9 cellular contexts compared by ENCODE assay signal in the genomic region with DNA sequence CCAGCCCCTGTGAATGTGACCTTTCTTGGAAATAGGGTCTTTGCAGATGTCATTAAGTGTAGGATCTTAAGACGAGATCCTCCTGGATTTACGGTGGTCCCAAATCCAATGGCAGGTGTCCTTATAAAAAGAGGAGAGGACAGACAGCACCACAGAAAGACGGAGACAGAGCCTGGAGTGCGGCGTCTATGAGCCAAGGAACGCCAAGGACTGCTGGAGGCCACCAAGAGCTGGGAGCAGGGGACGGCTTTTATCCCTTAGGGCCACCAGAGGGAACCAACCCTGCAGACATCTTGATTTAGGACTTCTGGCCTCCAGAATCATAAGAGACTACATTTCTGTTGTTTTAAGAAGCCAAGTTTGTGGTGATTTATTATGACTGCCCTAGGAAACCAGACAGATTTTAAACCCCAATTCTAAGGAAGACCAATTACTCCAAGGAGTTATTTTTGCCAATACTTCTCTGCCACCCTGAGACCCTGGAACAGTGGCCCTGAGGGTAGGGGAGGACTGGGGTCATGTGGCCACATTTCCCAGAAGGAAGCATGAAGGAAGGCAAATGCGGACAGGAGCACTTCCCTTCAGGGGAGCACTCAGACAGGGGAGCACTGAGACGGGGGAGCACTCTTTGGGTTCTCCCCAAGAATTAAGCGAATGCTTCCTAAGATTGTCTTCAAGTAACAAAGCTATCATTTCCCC.
DNase-seq lines count a peak whose midpoint lies in the region; ATAC-seq and TF ChIP-seq lines count a peak whose summit lies in the region.
"Had no signal": no experiment of that assay in that cellular context is flagged by ENCODE, and none has a peak within 500 bp of the region (broad histone marks: within the 10 kb centered on the region; RNA-seq: fewer than 3 reads in every experiment).

No MANE protein-coding gene starts in this region.

- WGBS in upper lobe of left lung, 2 donors: 74 to 75% methylated on average over 10 of the region's 10 CpGs

- CTCF ChIA-PET in activated naive CD4-positive, alpha-beta T cell treated with anti-CD3 and anti-CD28 coated beads, Interleukin-2, amount 10 ng/mL, durations not matched to agents 7 days and 5 days (lab: Charles Lee): interaction anchor here (1.0 kb wide), 1 partner anchor 29 kb away, joined by 3 read pairs; no protein-coding TSS in a partner anchor

- peak overlapping the region; percentile 52 for H3K27ac Mint-ChIP-seq in activated naive CD4-positive, alpha-beta T cell treated with anti-CD3 and anti-CD28 coated beads, Interleukin-2, amount 10 ng/mL, durations not matched to agents 7 days and 5 days
- H3K27ac Mint-ChIP-seq in stimulated activated memory B cell treated with anti-CD40 and anti-IgM and Interleukin-4, amounts not matched to agents 10 μg/mL and 1 μg/mL and 100 μg/mL, for 72 hours: no peak overlapping the region

- no peak for TF ChIP-seq EP300 in upper lobe of left lung (IDR thresholded peaks at IDR 0.05)

- no peaks in the 10 kb centered on the region for H3K9me3 Mint-ChIP-seq in activated naive CD4-positive, alpha-beta T cell treated with anti-CD3 and anti-CD28 coated beads, Interleukin-2, amount 10 ng/mL, durations not matched to agents 7 days and 5 days
- no peaks in the 10 kb centered on the region for H3K9me3 Mint-ChIP-seq in stimulated activated memory B cell treated with anti-CD40 and anti-IgM and Interleukin-4, amounts not matched to agents 10 μg/mL and 1 μg/mL and 100 μg/mL, for 72 hours

- H3K4me2 ChIP-seq in OCI-LY1 (ENCODE audit: low read length): no peak overlapping the region

- DNase-seq in activated naive CD4-positive, alpha-beta T cell treated with anti-CD3 and anti-CD28 coated beads, Interleukin-2, amount 10 ng/mL, durations not matched to agents 7 days and 5 days: no peak
- no peak for DNase-seq in activated naive CD4-positive, alpha-beta T cell (lab: John Stamatoyannopoulos, UW)
- DNase-seq in foreskin fibroblast (peak; percentile 29 to 57), upper lobe of left lung (no peak)
- DNase-seq: DMS79 treated with DMSO at 0.1 percent for 48 hours had no signal

- no peak overlapping the region for H3K27ac ChIP-seq in OCI-LY1 (ENCODE audit: low read depth, low read length, poor library complexity, severe bottlenecking)
- H3K27ac ChIP-seq in upper lobe of left lung: no peak overlapping the region

- peaks cover 15% of the 10 kb centered on the region for H3K4me1 Mint-ChIP-seq in activated naive CD4-positive, alpha-beta T cell treated with anti-CD3 and anti-CD28 coated beads, Interleukin-2, amount 10 ng/mL, durations not matched to agents 7 days and 5 days
- peaks cover 15% of the 10 kb centered on the region for H3K4me1 Mint-ChIP-seq in stimulated activated memory B cell treated with anti-CD40 and anti-IgM and Interleukin-4, amounts not matched to agents 10 μg/mL and 1 μg/mL and 100 μg/mL, for 72 hours

- no peaks in the 10 kb centered on the region for H4K20me1 ChIP-seq in OCI-LY1 (ENCODE audit: insufficient read depth, low read length)

- peaks cover 13% of the 10 kb centered on the region for H3K4me1 ChIP-seq in OCI-LY1 (ENCODE audit: insufficient read depth, low read length, severe bottlenecking)
- H3K4me1 ChIP-seq in upper lobe of left lung: peaks cover 13 to 28% (median 14%) of the 10 kb centered on the region in 4 donors

- H3F3A ChIP-seq in OCI-LY1 (ENCODE audit: insufficient read depth, low read length): no peaks in the 10 kb centered on the region

- H3K9me3 ChIP-seq in OCI-LY1 (ENCODE audit: low read length): no peaks in the 10 kb centered on the region
- no peaks in the 10 kb centered on the region for H3K9me3 ChIP-seq in upper lobe of left lung

- no peaks in the 10 kb centered on the region for H3K9me2 ChIP-seq in OCI-LY1 (ENCODE audit: low read depth, low read length)

- H3K9ac ChIP-seq in OCI-LY1 (ENCODE audit: low read length): 0 out of 2 replicates have a peak overlapping the region, but pooled peaks have one; percentile 21

- H3K27me3 ChIP-seq in OCI-LY1 (ENCODE audit: insufficient read depth, low read length) (no peaks in the 10 kb centered on the region), upper lobe of left lung (no peaks in the 10 kb centered on the region)

- TF ChIP-seq POLR2A in upper lobe of left lung (IDR thresholded peaks at IDR 0.05): no peak

- peak; percentile 49; the same call in 1 of the 2 replicates for TF ChIP-seq CTCF in OCI-LY1 (IDR thresholded peaks at IDR 0.05; ENCODE audit: low read length)
- TF ChIP-seq CTCF in foreskin fibroblast (IDR thresholded peaks at IDR 0.05; ENCODE audit: low read depth, low read length): peak; percentile 17
- TF ChIP-seq CTCF in upper lobe of left lung (IDR thresholded peaks at IDR 0.05): peak in 4 of 6 experiments; percentile 24 to 43 (median 36)

- H3K36me3 ChIP-seq in OCI-LY1 (ENCODE audit: insufficient read depth, low read length) (peaks cover 9% of the 10 kb centered on the region; the same call in 1 of the 2 replicates), upper lobe of left lung (peaks cover 0 to 13% (median under 1%) of the 10 kb centered on the region in 4 donors)

- no peaks in the 10 kb centered on the region for H3K79me2 ChIP-seq in OCI-LY1 (ENCODE audit: insufficient read depth, low read length)

- H3K4me3 ChIP-seq in OCI-LY1 (ENCODE audit: low read depth, low read length, poor library complexity, severe bottlenecking): no peak overlapping the region
- no peak overlapping the region for H3K4me3 ChIP-seq in foreskin fibroblast (ENCODE audit: low read depth in 1 of 2, low read length in 2 of 2)
- H3K4me3 ChIP-seq in upper lobe of left lung: no peak overlapping the region

- peaks cover 28% of the 10 kb centered on the region for H3K27me3 Mint-ChIP-seq in activated naive CD4-positive, alpha-beta T cell treated with anti-CD3 and anti-CD28 coated beads, Interleukin-2, amount 10 ng/mL, durations not matched to agents 7 days and 5 days
- H3K27me3 Mint-ChIP-seq in stimulated activated memory B cell treated with anti-CD40 and anti-IgM and Interleukin-4, amounts not matched to agents 10 μg/mL and 1 μg/mL and 100 μg/mL, for 72 hours: no peaks in the 10 kb centered on the region

- no peaks in the 10 kb centered on the region for H3K36me3 Mint-ChIP-seq in activated naive CD4-positive, alpha-beta T cell treated with anti-CD3 and anti-CD28 coated beads, Interleukin-2, amount 10 ng/mL, durations not matched to agents 7 days and 5 days
- peaks cover 29% of the 10 kb centered on the region for H3K36me3 Mint-ChIP-seq in stimulated activated memory B cell treated with anti-CD40 and anti-IgM and Interleukin-4, amounts not matched to agents 10 μg/mL and 1 μg/mL and 100 μg/mL, for 72 hours

- ATAC-seq in upper lobe of left lung (ENCODE audit: low FRiP score in 2 of 2): no peak
- ATAC-seq in stimulated activated memory B cell treated with anti-CD40 and anti-IgM and Interleukin-4, amounts not matched to agents 10 μg/mL and 1 μg/mL and 100 μg/mL, for 72 hours: no peak
- ATAC-seq in esophagus mucosa: no peak
- ATAC-seq in HG02759 (IDR thresholded peaks at IDR 0.05; ENCODE audit: unreplicated experiment): no peak

- H2AFZ ChIP-seq in OCI-LY1 (ENCODE audit: low read length): no peak overlapping the region

- H3K4me3 Mint-ChIP-seq in activated naive CD4-positive, alpha-beta T cell treated with anti-CD3 and anti-CD28 coated beads, Interleukin-2, amount 10 ng/mL, durations not matched to agents 7 days and 5 days: no peak overlapping the region
- no peak overlapping the region for H3K4me3 Mint-ChIP-seq in stimulated activated memory B cell treated with anti-CD40 and anti-IgM and Interleukin-4, amounts not matched to agents 10 μg/mL and 1 μg/mL and 100 μg/mL, for 72 hours

Comparison
In these comparisons a context has a peak if more than half of its experiments do, and no peak if none do; other contexts are left out.
1. DNase-seq: peak in foreskin fibroblast (2 of 2); none in activated naive CD4-positive, alpha-beta T cell treated with anti-CD3 and anti-CD28 coated beads, Interleukin-2, amount 10 ng/mL, durations not matched to agents 7 days and 5 days (single experiment), activated naive CD4-positive, alpha-beta T cell (0 of 4) and upper lobe of left lung (0 of 2).
2. Peak in every context shown above with its lines, with median percentiles within 50 percentile points of each other: CTCF ChIP-seq.